In genomic region chr7:6615853-6616555, GRCh38 we compare ENCODE assay signal across 8 cellular contexts. TPM values are rescaled to one million over a fixed set of nuclear protein-coding genes. Genes with fewer than 3 reads are reported as not detected.
DNase-seq lines count a peak whose midpoint lies in the region; ATAC-seq and TF ChIP-seq lines count a peak whose summit lies in the region.

No MANE protein-coding gene starts in this region.

- H3K36me3 Mint-ChIP-seq in glutamatergic neuron (ENCODE audit: unreplicated experiment) (peaks cover 5% of the 10 kb centered on the region), progenitor cell of endocrine pancreas (ENCODE audit: insufficient read depth) (no peaks in the 10 kb centered on the region)

- peak overlapping the region in 1 of 2 experiments; percentile 25; a peak in 1 of 4 replicates for H3K27ac ChIP-seq in SK-N-SH (ENCODE audit: low read depth in 2 of 2, low read length in 1 of 2)

- no peaks in the 10 kb centered on the region for H3K27me3 ChIP-seq in SK-N-SH (ENCODE audit: insufficient read depth)

- no peaks in the 10 kb centered on the region for H4K20me1 ChIP-seq in SK-N-SH (ENCODE audit: insufficient read depth)

- H3K4me3 ChIP-seq in HFF-Myc (replicated peaks; ENCODE audit: low read depth, low read length): peak overlapping the region; percentile 39
- H3K4me3 ChIP-seq in SK-N-SH (ENCODE audit: low read depth in 2 of 2, low read length in 1 of 2): peak overlapping the region; percentile 59 to 73

- peaks cover 4% of the 10 kb centered on the region for H3F3A ChIP-seq in SK-N-SH (replicated peaks; ENCODE audit: insufficient read depth)

- TF ChIP-seq RAD21 in SK-N-SH (IDR thresholded peaks at IDR 0.05; ENCODE audit: low read length): no peak

- DNase-seq in HFF-Myc (ENCODE audit: extremely low read depth, low read depth) (no peak), SK-N-SH (peak; percentile 83), glutamatergic neuron (peak; percentile 50), progenitor cell of endocrine pancreas (ENCODE audit: low spot score, unreplicated experiment) (peak; percentile 25), inferior parietal cortex (ENCODE audit: extremely low spot score) (no peak), ureter (ENCODE audit: low spot score) (no peak)

- H3K9ac ChIP-seq in SK-N-SH: peak overlapping the region; percentile 73

- H3K4me2 ChIP-seq in SK-N-SH: peak overlapping the region; percentile 100

- H3K9me2 ChIP-seq in SK-N-SH: no peaks in the 10 kb centered on the region

- peaks cover 0 to under 1% of the 10 kb centered on the region in 2 experiments for H3K36me3 ChIP-seq in SK-N-SH (replicated peaks in 1 of 2; ENCODE audit: control insufficient read depth in 1 of 2, insufficient read depth in 2 of 2, low read length in 1 of 2)

- peaks cover 0 to 13% of the 10 kb centered on the region in 2 experiments; a peak in 2 of 4 replicates for H3K4me1 ChIP-seq in SK-N-SH (ENCODE audit: control insufficient read depth in 1 of 2, insufficient read depth in 2 of 2, low read depth in 1 of 2, low read length in 1 of 2)

- no peaks in the 10 kb centered on the region for H3K79me2 ChIP-seq in SK-N-SH (ENCODE audit: insufficient read depth)

- TF ChIP-seq CTCF in HFF-Myc (IDR thresholded peaks at IDR 0.05; ENCODE audit: low read depth, low read length, missing control alignments) (no peak), SK-N-SH (IDR thresholded peaks at IDR 0.05) (no peak), glutamatergic neuron (IDR thresholded peaks at IDR 0.05; ENCODE audit: partially characterized antibody, unreplicated experiment) (no peak), progenitor cell of endocrine pancreas (IDR thresholded peaks at IDR 0.05; ENCODE audit: unreplicated experiment) (no peak)

- ATAC-seq in HG03108 (IDR thresholded peaks at IDR 0.05; ENCODE audit: unreplicated experiment): no peak
- no peak for ATAC-seq in GM21447 (IDR thresholded peaks at IDR 0.05; ENCODE audit: unreplicated experiment)

- H3K9me3 ChIP-seq in SK-N-SH: no peaks in the 10 kb centered on the region

- H3K4me3 Mint-ChIP-seq in glutamatergic neuron (ENCODE audit: unreplicated experiment) (no peak overlapping the region), progenitor cell of endocrine pancreas (ENCODE audit: low read depth) (peak overlapping the region; percentile 71)

- no peak for TF ChIP-seq EP300 in SK-N-SH (IDR thresholded peaks at IDR 0.05; ENCODE audit: borderline replicate concordance in 1 of 2, low read depth in 1 of 2, low read length in 1 of 2)

- peaks cover 7% of the 10 kb centered on the region for H3K9me3 Mint-ChIP-seq in glutamatergic neuron (ENCODE audit: unreplicated experiment)
- no peaks in the 10 kb centered on the region for H3K9me3 Mint-ChIP-seq in progenitor cell of endocrine pancreas (ENCODE audit: low read depth)

- H3K4me1 Mint-ChIP-seq in glutamatergic neuron (ENCODE audit: low read depth, unreplicated experiment) (peaks cover 2% of the 10 kb centered on the region), progenitor cell of endocrine pancreas (ENCODE audit: low read depth) (peaks cover 6% of the 10 kb centered on the region)

- POLR2A ChIA-PET in SK-N-SH (lab: Yijun Ruan, JAX): interaction anchor here (1.7 to 1.8 kb wide), 2 partner anchors 21 to 26 kb away, joined by 5 to 9 read pairs; partner anchors contain the start of genes INTS15 and ZNF316

- H3K27ac Mint-ChIP-seq in glutamatergic neuron (ENCODE audit: unreplicated experiment) (no peak overlapping the region), progenitor cell of endocrine pancreas (peak overlapping the region; percentile 82)

- H2AFZ ChIP-seq in SK-N-SH (ENCODE audit: low read depth): peak overlapping the region; percentile 67; the same call in 1 of the 2 replicates

- WGBS in SK-N-SH (ENCODE audit: low lambda C conversion rate): 37% methylated on average over 14 of the region's 45 CpGs

- H3K27me3 Mint-ChIP-seq in glutamatergic neuron (ENCODE audit: unreplicated experiment) (peaks cover 7% of the 10 kb centered on the region), progenitor cell of endocrine pancreas (no peaks in the 10 kb centered on the region)

- CTCF ChIA-PET in SK-N-SH (lab: Yijun Ruan, JAX): interaction anchor here (0.8 to 1.4 kb wide), 5 partner anchors 13 to 26 kb away, joined by 3 to 7 read pairs (median 3); partner anchors contain the start of genes INTS15 and ZNF316

TF ChIP-seq in SK-N-SH, 30 proteins besides CTCF, POLR2A, EP300 and RAD21:
- no peak for TF ChIP-seq TAF1 (IDR thresholded peaks at IDR 0.05; ENCODE audit: borderline replicate concordance, low read depth, low read length)
- TF ChIP-seq EZH2phosphoT487 (IDR thresholded peaks at IDR 0.05; ENCODE audit: borderline replicate concordance, low read depth): no peak
- TF ChIP-seq TEAD4 (IDR thresholded peaks at IDR 0.05; ENCODE audit: borderline replicate concordance, insufficient read depth): no peak
- TF ChIP-seq MEF2A (IDR thresholded peaks at IDR 0.05; ENCODE audit: borderline replicate concordance, low read depth): no peak
- no peak for TF ChIP-seq JUND (IDR thresholded peaks at IDR 0.05)
- no peak for TF ChIP-seq PBX3 (IDR thresholded peaks at IDR 0.05)
- TF ChIP-seq FOSL2 (IDR thresholded peaks at IDR 0.05; ENCODE audit: borderline replicate concordance, low read depth): no peak
- no peak for TF ChIP-seq CHD2 (IDR thresholded peaks at IDR 0.05; ENCODE audit: low read length, partially characterized antibody)
- TF ChIP-seq ZBTB33 (IDR thresholded peaks at IDR 0.05; ENCODE audit: borderline replicate concordance, low read depth): no peak
- peak; percentile 5; the same call in 1 of the 2 replicates for TF ChIP-seq GABPA (IDR thresholded peaks at IDR 0.05; ENCODE audit: low read depth)
- TF ChIP-seq FOXM1 (IDR thresholded peaks at IDR 0.05; ENCODE audit: low read depth): no peak
- TF ChIP-seq, protein P1, sequence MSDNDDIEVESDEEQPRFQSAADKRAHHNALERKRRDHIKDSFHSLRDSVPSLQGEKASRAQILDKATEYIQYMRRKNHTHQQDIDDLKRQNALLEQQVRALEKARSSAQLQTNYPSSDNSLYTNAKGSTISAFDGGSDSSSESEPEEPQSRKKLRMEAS (IDR thresholded peaks at IDR 0.05; ENCODE audit: low read depth): peak; percentile 45; the same call in 1 of the 2 replicates
- TF ChIP-seq GATA2 (CRISPR knock-in tag; IDR thresholded peaks at IDR 0.05): no peak
- no peak for TF ChIP-seq FOXJ3 (CRISPR knock-in tag; IDR thresholded peaks at IDR 0.05)
- TF ChIP-seq MXI1 (IDR thresholded peaks at IDR 0.05; ENCODE audit: low read depth, low read length): peak; percentile 99
- TF ChIP-seq TCF12 (IDR thresholded peaks at IDR 0.05): no peak

RNA-seq across cellular contexts. Expression of gene ZNF853, which starts 0.6 kb away (rescaled TPM):
- 15.9 and 17.6 TPM in 2 replicates for polyA plus RNA-seq in SK-N-SH (2012; rRNA removed)
- polyA plus RNA-seq in SK-N-SH (2012; cell fraction: cytosol; rRNA removed): 8.4 and 15.2 TPM in 2 replicates
- polyA plus RNA-seq in SK-N-SH (2012; cell fraction: nucleus; rRNA removed): 7.8 and 8.3 TPM in 2 replicates
- 5.5 TPM for total RNA-seq in glutamatergic neuron (ENCODE audit: unreplicated experiment)
- 13.7 and 14.3 TPM in 2 replicates for total RNA-seq in progenitor cell of endocrine pancreas
- total RNA-seq in ureter: 9.4 TPM

RNA-seq across cellular contexts. Expression of gene ZNF316, which starts 21.1 kb away (rescaled TPM):
- polyA plus RNA-seq in SK-N-SH (2012; rRNA removed): 18.0 and 18.6 TPM in 2 replicates
- 8.8 and 11.0 TPM in 2 replicates for polyA plus RNA-seq in SK-N-SH (2012; cell fraction: cytosol; rRNA removed)
- 82.5 and 113 TPM in 2 replicates for polyA plus RNA-seq in SK-N-SH (2012; cell fraction: nucleus; rRNA removed)
- total RNA-seq in glutamatergic neuron (ENCODE audit: unreplicated experiment) (51.1 TPM), progenitor cell of endocrine pancreas (59.6 and 59.7 TPM in 2 replicates), ureter (44.7 TPM)

RNA-seq across cellular contexts. Expression of gene INTS15, which starts 26.2 kb away (rescaled TPM):
- polyA plus RNA-seq in SK-N-SH (2012; rRNA removed): 31.3 and 39.1 TPM in 2 replicates
- 23.3 and 29.6 TPM in 2 replicates for polyA plus RNA-seq in SK-N-SH (2012; cell fraction: cytosol; rRNA removed)
- 45.0 and 62.8 TPM in 2 replicates for polyA plus RNA-seq in SK-N-SH (2012; cell fraction: nucleus; rRNA removed)
- 36.9 TPM for total RNA-seq in glutamatergic neuron (ENCODE audit: unreplicated experiment)
- 48.6 and 57.1 TPM in 2 replicates for total RNA-seq in progenitor cell of endocrine pancreas
- 38.0 TPM for total RNA-seq in ureter

RNA-seq across cellular contexts. Expression of gene ZDHHC4, which starts 38.8 kb away (rescaled TPM):
- polyA plus RNA-seq in SK-N-SH (2012; rRNA removed): 169 and 178 TPM in 2 replicates
- 151 and 174 TPM in 2 replicates for polyA plus RNA-seq in SK-N-SH (2012; cell fraction: cytosol; rRNA removed)
- polyA plus RNA-seq in SK-N-SH (2012; cell fraction: nucleus; rRNA removed): 96.9 and 98.5 TPM in 2 replicates
- total RNA-seq in glutamatergic neuron (ENCODE audit: unreplicated experiment): 60.5 TPM
- total RNA-seq in progenitor cell of endocrine pancreas: 83.4 and 86.5 TPM in 2 replicates
- 54.4 TPM for total RNA-seq in ureter

Comparison
In these comparisons a context has a peak if more than half of its experiments do, and no peak if none do; other contexts are left out.
1. DNase-seq: peak in SK-N-SH (single experiment), glutamatergic neuron (single experiment) and progenitor cell of endocrine pancreas (single experiment); none in HFF-Myc (single experiment), inferior parietal cortex (single experiment) and ureter (single experiment).